In genomic region chr10:116742367-116743265, GRCh38 we compare ENCODE assay signal across 8 cellular contexts. TPM values are rescaled to one million over a fixed set of nuclear protein-coding genes. Genes with fewer than 3 reads are reported as not detected.
A peak's percentile ranks its signal among the peaks of the same experiment; 100 is the strongest.
DNase-seq lines count a peak whose midpoint lies in the region; ATAC-seq, FAIRE-seq and TF ChIP-seq lines count a peak whose summit lies in the region.

Gene HSPA12A, minus strand, starts transcription at chr10:116742566. Its CDS starts 97 bp downstream, at chr10:116742469.

- peaks cover 3% of the 10 kb centered on the region for H4K20me1 ChIP-seq in keratinocyte (ENCODE audit: control insufficient read depth, extremely low read depth, insufficient read depth, low read length)

- no peak for TF ChIP-seq CTCF in WERI-Rb-1 (IDR thresholded peaks at IDR 0.05; ENCODE audit: low read depth, low read length)
- TF ChIP-seq CTCF in keratinocyte (optimal IDR thresholded peaks at IDR 0.05 in 1 of 3, IDR thresholded peaks at IDR 0.05 in 1 of 3, conservative IDR thresholded peaks at IDR 0.05 in 1 of 3; ENCODE audit: extremely low read depth in 1 of 3, insufficient read depth in 2 of 3, low read length in 3 of 3): no peak

- H3K27ac ChIP-seq in WERI-Rb-1 (peak within 1 kb of the TSS; percentile 78), keratinocyte (ENCODE audit: control insufficient read depth, insufficient read depth, low read length) (no peak within 1 kb of the TSS), skin epidermis (peak within 1 kb of the TSS in 20 of 21 experiments; percentile 52 to 94 (median 85))

- H3K27me3 Mint-ChIP-seq in IgD-negative memory B cell: peaks cover 42% of the 10 kb centered on the region

- DNase-seq in GM03348 (ENCODE audit: low spot score) (peak; percentile 96), WERI-Rb-1 (peak; percentile 69), cerebellum (ENCODE audit: low spot score) (peak; percentile 90), keratinocyte (ENCODE audit: low read depth, low spot score) (no peak), NCI-H1048 (lab: John Stamatoyannopoulos, UW) (no peak)

- peak within 1 kb of the TSS; percentile 54 for H3K9ac ChIP-seq in keratinocyte (ENCODE audit: control insufficient read depth, extremely low read depth, insufficient read depth, low read length)

- no peaks in the 10 kb centered on the region for H3K9me3 Mint-ChIP-seq in IgD-negative memory B cell

- peak within 1 kb of the TSS in 1 of 3 donors; percentile 59 for H3K27ac Mint-ChIP-seq in IgD-negative memory B cell

- dilution Hi-C loops in keratinocyte (cut with MboI; ENCODE audit: extremely low pct_ligation_motif_present, low sequenced_read_pairs): no loop called here

- H3K4me3 ChIP-seq in WERI-Rb-1 (ENCODE audit: low read depth, low read length) (peak within 1 kb of the TSS; percentile 73), keratinocyte (ENCODE audit: control insufficient read depth in 2 of 3, extremely low read depth in 1 of 3, insufficient read depth in 2 of 3, low read depth in 1 of 3, low read length in 3 of 3) (peak within 1 kb of the TSS; percentile 56 to 70 (median 59)), skin epidermis (peak within 1 kb of the TSS; percentile 64 to 83 (median 74))

- peaks cover 0 to 2% (median 0%) of the 10 kb centered on the region in 3 donors for H3K4me1 Mint-ChIP-seq in IgD-negative memory B cell

- no peak for FAIRE-seq in keratinocyte (lab: Jason Lieb, UNC)

- H3K36me3 ChIP-seq in WERI-Rb-1 (no peaks in the 10 kb centered on the region), keratinocyte (ENCODE audit: control insufficient read depth in 2 of 2, extremely low read depth in 1 of 2, insufficient read depth in 2 of 2, low read length in 2 of 2) (no peaks in the 10 kb centered on the region)

- peak; percentile 94 for ATAC-seq in GM21723 (IDR thresholded peaks at IDR 0.05; ENCODE audit: unreplicated experiment)

- peak within 1 kb of the TSS; percentile 80 for H3K4me2 ChIP-seq in keratinocyte (ENCODE audit: control insufficient read depth, extremely low read depth, insufficient read depth, low read depth, low read length)

- H3K4me1 ChIP-seq in keratinocyte (ENCODE audit: control insufficient read depth, extremely low read depth, insufficient read depth, low read length): peaks cover 7% of the 10 kb centered on the region

- peak within 1 kb of the TSS; percentile 63 for H2AFZ ChIP-seq in keratinocyte (ENCODE audit: control insufficient read depth, low read length)

- no peaks in the 10 kb centered on the region for H3K36me3 Mint-ChIP-seq in IgD-negative memory B cell

- H3K4me3 Mint-ChIP-seq in IgD-negative memory B cell: peak within 1 kb of the TSS; percentile 52 to 87 (median 75)

- H3K9me3 ChIP-seq in WERI-Rb-1 (ENCODE audit: severe bottlenecking): no peaks in the 10 kb centered on the region
- H3K9me3 ChIP-seq in keratinocyte (ENCODE audit: control insufficient read depth, low read depth, low read length): no peaks in the 10 kb centered on the region

- H3K9me1 ChIP-seq in keratinocyte (ENCODE audit: control insufficient read depth, extremely low read depth, insufficient read depth, low read length): no peaks in the 10 kb centered on the region

- no peaks in the 10 kb centered on the region for H3K79me2 ChIP-seq in keratinocyte (ENCODE audit: control insufficient read depth, insufficient read depth, low read length)

- no peaks in the 10 kb centered on the region for H3K27me3 ChIP-seq in WERI-Rb-1 (ENCODE audit: insufficient read depth, low read depth, severe bottlenecking)
- no peaks in the 10 kb centered on the region for H3K27me3 ChIP-seq in keratinocyte (ENCODE audit: control insufficient read depth, extremely low read depth, insufficient read depth, low read length)

RNA-seq across cellular contexts. Expression of gene HSPA12A, which starts in this region (rescaled TPM):
- polyA plus RNA-seq in IgD-negative memory B cell (6.7 TPM), keratinocyte (5.4 to 8.5 TPM (median 8.1 TPM) in 3 replicates)
- total RNA-seq in cerebellum: 63.1 TPM
- 4.8 TPM for polyA plus RNA-seq in keratinocyte (2011; ENCODE audit: low read depth)
- polyA plus RNA-seq in keratinocyte (2011; cell fraction: cytosol; rRNA removed): 5.1 and 6.9 TPM in 2 replicates
- 18.1 and 20.3 TPM in 2 replicates for polyA plus RNA-seq in keratinocyte (2011; cell fraction: nucleus; rRNA removed)
- polyA plus RNA-seq in keratinocyte (2012; ENCODE audit: low replicate concordance): 4.1 and 4.8 TPM in 2 replicates
- polyA minus RNA-seq in keratinocyte: 7.7 to 14.1 TPM (median 13.7 TPM) in 3 replicates
- polyA minus RNA-seq in keratinocyte (2011; cell fraction: cytosol; rRNA and poly(A)+ RNA removed): 10.6 TPM
- polyA minus RNA-seq in keratinocyte (2011; cell fraction: nucleus; rRNA and poly(A)+ RNA removed): 7.9 and 17.2 TPM in 2 replicates

Comparison
In these comparisons a context has a peak if more than half of its experiments do, and no peak if none do; other contexts are left out.
1. DNase-seq: peak in GM03348 (single experiment), WERI-Rb-1 (single experiment) and cerebellum (single experiment); none in keratinocyte (single experiment) and NCI-H1048 (single experiment).
2. Peak in every context shown above with its lines, with median percentiles within 50 percentile points of each other: H3K4me3 ChIP-seq.